1 cellular context compared by ENCODE assay signal in the genomic region with DNA sequence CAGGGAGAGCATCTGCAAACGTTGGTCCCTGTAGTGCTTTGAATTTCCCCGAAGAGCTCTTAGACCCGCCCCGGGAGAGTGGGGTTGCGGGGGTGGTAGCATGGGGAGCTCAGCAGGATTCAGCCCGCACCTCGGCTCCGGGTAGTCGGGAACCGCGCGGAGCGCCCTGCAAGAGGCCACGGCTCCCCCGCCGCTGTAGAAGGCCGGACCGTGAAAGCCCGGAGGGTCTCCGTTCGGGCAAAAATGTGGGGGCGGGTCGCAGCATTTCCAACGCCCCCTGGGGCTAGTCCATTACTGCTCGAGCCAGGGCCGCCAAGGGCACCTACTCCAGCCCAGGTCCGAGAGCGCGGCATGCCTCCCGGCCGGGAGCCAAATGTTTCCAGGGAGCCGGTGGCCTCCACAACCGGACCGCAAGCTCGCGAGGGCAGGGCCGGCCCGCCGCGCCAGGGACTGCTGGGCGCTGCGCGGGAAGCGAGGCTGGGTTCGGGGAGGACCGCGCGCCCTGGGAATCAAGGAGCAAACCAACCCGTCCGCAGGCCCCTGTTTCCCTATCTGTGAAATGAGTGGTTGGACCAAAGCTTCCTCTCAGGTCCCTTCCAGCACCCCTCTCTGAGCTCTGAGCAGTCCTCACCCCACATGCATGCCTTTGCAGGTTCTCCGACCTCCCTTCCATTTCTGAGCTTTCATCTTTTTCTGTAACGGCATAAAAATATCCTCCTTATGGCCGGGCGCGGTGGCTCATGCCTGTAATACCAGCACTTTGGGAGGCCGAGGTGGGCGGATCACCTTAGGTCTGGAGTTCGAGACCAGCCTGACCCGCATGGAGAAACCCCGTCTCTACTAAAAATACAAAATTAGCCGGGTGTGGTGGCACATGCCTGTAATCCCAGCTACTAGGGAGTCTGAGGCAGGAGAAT.
TF ChIP-seq lines count a peak whose summit lies in the region.

No MANE protein-coding gene starts in this region.

TF ChIP-seq in K562, 482 proteins besides CTCF, POLR2A, EP300 and RAD21 (continued from another document and continues in another):
- TF ChIP-seq RB1 (IDR thresholded peaks at IDR 0.05; ENCODE audit: low read depth) (peak; percentile 58), YBX1 (IDR thresholded peaks at IDR 0.05) (no peak), CHD4 (IDR thresholded peaks at IDR 0.05; ENCODE audit: insufficient read depth, insufficient replicate concordance, low read depth, low read length, poor library complexity, severe bottlenecking) (no peak), ZNF23 (CRISPR knock-in tag; IDR thresholded peaks at IDR 0.05) (no peak), HMG20B (CRISPR knock-in tag; IDR thresholded peaks at IDR 0.05) (no peak), NBN (IDR thresholded peaks at IDR 0.05; ENCODE audit: low read depth) (no peak), KDM1A (IDR thresholded peaks at IDR 0.05) (0 out of 4 replicates have a peak, but pooled peaks of 1 of the 2 experiments have one; percentile 17), HES1 (IDR thresholded peaks at IDR 0.05; ENCODE audit: low read depth) (no peak), XRCC4 (IDR thresholded peaks at IDR 0.05; ENCODE audit: extremely low read depth, insufficient read depth, insufficient read length) (no peak), KAT2B (IDR thresholded peaks at IDR 0.05; ENCODE audit: low read depth, low read length) (no peak), KAT7 (CRISPR knock-in tag; IDR thresholded peaks at IDR 0.05; ENCODE audit: borderline replicate concordance) (no peak; the same call in 1 of the 2 replicates), ZNF146 (CRISPR knock-in tag; IDR thresholded peaks at IDR 0.05; ENCODE audit: unreplicated experiment) (no peak), KAT8 (IDR thresholded peaks at IDR 0.05; ENCODE audit: low read depth) (no peak), ETV1 (tag; conservative IDR thresholded peaks at IDR 0.05; ENCODE audit: low read depth) (no peak), HMG20A (CRISPR knock-in tag; conservative IDR thresholded peaks at IDR 0.05) (no peak), ZKSCAN1 (IDR thresholded peaks at IDR 0.05; ENCODE audit: low read depth, low read length) (no peak), MAZ (CRISPR knock-in tag; conservative IDR thresholded peaks at IDR 0.05 in 1 of 2, IDR thresholded peaks at IDR 0.05 in 1 of 2) (peak; percentile 1 to 10; a peak in 1 of 4 replicates), ETV6 (IDR thresholded peaks at IDR 0.05; ENCODE audit: borderline replicate concordance in 1 of 2, low read depth in 2 of 2, low read length in 1 of 2) (no peak), ETV6 (CRISPR knock-in tag; IDR thresholded peaks at IDR 0.05; ENCODE audit: borderline replicate concordance) (no peak), ZNF277 (CRISPR knock-in tag; IDR thresholded peaks at IDR 0.05; ENCODE audit: borderline replicate concordance) (no peak), ZC3H4 (CRISPR knock-in tag; IDR thresholded peaks at IDR 0.05; ENCODE audit: borderline replicate concordance) (no peak), SMAD4 (CRISPR knock-in tag; conservative IDR thresholded peaks at IDR 0.05) (no peak), JUN (IDR thresholded peaks at IDR 0.05; ENCODE audit: borderline replicate concordance, low read depth, low read length) (no peak), JUN (CRISPR knock-in tag; IDR thresholded peaks at IDR 0.05; ENCODE audit: borderline replicate concordance) (no peak), ZBTB8A (IDR thresholded peaks at IDR 0.05; ENCODE audit: partially characterized antibody) (no peak), CEBPG (CRISPR knock-in tag; IDR thresholded peaks at IDR 0.05) (no peak), CEBPG (tag; conservative IDR thresholded peaks at IDR 0.05 in 1 of 2, IDR thresholded peaks at IDR 0.05 in 1 of 2) (no peak)
- TF ChIP-seq, protein P1, sequence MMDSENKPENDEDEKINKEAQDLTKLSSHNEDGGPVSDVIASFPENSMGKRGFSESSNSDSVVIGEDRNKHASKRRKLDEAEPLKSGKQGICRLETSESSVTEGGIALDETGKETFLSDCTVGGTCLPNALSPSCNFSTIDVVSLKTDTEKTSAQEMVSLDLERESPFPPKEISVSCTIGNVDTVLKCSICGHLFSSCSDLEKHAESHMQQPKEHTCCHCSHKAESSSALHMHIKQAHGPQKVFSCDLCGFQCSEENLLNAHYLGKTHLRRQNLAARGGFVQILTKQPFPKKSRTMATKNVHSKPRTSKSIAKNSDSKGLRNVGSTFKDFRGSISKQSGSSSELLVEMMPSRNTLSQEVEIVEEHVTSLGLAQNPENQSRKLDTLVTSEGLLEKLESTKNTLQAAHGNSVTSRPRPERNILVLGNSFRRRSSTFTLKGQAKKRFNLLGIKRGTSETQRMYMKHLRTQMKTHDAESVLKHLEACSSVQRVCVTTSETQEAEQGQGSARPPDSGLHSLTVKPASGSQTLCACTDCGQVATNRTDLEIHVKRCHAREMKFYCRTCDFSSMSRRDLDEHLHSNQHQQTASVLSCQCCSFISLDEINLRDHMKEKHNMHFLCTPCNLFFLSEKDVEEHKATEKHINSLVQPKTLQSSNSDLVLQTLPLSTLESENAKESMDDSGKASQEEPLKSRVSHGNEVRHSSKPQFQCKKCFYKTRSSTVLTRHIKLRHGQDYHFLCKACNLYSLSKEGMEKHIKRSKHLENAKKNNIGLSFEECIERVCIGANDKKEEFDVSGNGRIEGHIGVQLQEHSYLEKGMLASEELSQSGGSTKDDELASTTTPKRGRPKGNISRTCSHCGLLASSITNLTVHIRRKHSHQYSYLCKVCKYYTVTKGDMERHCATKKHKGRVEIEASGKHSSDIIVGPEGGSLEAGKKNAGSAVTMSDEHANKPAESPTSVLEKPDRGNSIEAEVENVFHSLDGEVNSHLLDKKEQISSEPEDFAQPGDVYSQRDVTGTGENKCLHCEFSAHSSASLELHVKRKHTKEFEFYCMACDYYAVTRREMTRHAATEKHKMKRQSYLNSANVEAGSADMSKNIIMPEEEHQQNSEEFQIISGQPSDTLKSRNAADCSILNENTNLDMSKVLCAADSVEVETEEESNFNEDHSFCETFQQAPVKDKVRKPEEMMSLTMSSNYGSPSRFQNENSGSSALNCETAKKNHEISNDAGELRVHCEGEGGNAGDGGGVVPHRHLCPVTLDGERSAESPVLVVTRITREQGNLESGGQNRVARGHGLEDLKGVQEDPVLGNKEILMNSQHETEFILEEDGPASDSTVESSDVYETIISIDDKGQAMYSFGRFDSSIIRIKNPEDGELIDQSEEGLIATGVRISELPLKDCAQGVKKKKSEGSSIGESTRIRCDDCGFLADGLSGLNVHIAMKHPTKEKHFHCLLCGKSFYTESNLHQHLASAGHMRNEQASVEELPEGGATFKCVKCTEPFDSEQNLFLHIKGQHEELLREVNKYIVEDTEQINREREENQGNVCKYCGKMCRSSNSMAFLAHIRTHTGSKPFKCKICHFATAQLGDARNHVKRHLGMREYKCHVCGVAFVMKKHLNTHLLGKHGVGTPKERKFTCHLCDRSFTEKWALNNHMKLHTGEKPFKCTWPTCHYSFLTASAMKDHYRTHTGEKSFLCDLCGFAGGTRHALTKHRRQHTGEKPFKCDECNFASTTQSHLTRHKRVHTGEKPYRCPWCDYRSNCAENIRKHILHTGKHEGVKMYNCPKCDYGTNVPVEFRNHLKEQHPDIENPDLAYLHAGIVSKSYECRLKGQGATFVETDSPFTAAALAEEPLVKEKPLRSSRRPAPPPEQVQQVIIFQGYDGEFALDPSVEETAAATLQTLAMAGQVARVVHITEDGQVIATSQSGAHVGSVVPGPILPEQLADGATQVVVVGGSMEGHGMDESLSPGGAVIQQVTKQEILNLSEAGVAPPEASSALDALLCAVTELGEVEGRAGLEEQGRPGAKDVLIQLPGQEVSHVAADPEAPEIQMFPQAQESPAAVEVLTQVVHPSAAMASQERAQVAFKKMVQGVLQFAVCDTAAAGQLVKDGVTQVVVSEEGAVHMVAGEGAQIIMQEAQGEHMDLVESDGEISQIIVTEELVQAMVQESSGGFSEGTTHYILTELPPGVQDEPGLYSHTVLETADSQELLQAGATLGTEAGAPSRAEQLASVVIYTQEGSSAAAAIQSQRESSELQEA (IDR thresholded peaks at IDR 0.05; ENCODE audit: low read depth) = no peak
- TF ChIP-seq, protein P2, sequence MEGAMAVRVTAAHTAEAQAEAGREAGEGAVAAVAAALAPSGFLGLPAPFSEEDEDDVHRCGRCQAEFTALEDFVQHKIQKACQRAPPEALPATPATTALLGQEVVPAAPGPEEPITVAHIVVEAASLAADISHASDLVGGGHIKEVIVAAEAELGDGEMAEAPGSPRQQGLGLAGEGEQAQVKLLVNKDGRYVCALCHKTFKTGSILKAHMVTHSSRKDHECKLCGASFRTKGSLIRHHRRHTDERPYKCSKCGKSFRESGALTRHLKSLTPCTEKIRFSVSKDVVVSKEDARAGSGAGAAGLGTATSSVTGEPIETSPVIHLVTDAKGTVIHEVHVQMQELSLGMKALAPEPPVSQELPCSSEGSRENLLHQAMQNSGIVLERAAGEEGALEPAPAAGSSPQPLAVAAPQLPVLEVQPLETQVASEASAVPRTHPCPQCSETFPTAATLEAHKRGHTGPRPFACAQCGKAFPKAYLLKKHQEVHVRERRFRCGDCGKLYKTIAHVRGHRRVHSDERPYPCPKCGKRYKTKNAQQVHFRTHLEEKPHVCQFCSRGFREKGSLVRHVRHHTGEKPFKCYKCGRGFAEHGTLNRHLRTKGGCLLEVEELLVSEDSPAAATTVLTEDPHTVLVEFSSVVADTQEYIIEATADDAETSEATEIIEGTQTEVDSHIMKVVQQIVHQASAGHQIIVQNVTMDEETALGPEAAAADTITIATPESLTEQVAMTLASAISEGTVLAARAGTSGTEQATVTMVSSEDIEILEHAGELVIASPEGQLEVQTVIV (CRISPR knock-in tag; IDR thresholded peaks at IDR 0.05; ENCODE audit: borderline replicate concordance) = no peak
- TF ChIP-seq, protein P3, sequence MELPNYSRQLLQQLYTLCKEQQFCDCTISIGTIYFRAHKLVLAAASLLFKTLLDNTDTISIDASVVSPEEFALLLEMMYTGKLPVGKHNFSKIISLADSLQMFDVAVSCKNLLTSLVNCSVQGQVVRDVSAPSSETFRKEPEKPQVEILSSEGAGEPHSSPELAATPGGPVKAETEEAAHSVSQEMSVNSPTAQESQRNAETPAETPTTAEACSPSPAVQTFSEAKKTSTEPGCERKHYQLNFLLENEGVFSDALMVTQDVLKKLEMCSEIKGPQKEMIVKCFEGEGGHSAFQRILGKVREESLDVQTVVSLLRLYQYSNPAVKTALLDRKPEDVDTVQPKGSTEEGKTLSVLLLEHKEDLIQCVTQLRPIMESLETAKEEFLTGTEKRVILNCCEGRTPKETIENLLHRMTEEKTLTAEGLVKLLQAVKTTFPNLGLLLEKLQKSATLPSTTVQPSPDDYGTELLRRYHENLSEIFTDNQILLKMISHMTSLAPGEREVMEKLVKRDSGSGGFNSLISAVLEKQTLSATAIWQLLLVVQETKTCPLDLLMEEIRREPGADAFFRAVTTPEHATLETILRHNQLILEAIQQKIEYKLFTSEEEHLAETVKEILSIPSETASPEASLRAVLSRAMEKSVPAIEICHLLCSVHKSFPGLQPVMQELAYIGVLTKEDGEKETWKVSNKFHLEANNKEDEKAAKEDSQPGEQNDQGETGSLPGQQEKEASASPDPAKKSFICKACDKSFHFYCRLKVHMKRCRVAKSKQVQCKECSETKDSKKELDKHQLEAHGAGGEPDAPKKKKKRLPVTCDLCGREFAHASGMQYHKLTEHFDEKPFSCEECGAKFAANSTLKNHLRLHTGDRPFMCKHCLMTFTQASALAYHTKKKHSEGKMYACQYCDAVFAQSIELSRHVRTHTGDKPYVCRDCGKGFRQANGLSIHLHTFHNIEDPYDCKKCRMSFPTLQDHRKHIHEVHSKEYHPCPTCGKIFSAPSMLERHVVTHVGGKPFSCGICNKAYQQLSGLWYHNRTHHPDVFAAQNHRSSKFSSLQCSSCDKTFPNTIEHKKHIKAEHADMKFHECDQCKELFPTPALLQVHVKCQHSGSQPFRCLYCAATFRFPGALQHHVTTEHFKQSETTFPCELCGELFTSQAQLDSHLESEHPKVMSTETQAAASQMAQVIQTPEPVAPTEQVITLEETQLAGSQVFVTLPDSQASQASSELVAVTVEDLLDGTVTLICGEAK (IDR thresholded peaks at IDR 0.05) = 0 out of 2 replicates have a peak, but pooled peaks have one; percentile 22
- TF ChIP-seq, protein P3 (CRISPR knock-in tag; IDR thresholded peaks at IDR 0.05) = no peak; the same call in 1 of the 2 replicates
